In genomic region chr10:19833508-19833824, GRCh38 we compare ENCODE assay signal across 22 cellular contexts. TPM values are rescaled to one million over a fixed set of nuclear protein-coding genes. Genes with fewer than 3 reads are reported as not detected.
"Had no signal": no experiment of that assay in that cellular context is flagged by ENCODE, and none has a peak within 500 bp of the region (broad histone marks: within the 10 kb centered on the region; RNA-seq: fewer than 3 reads in every experiment).

No MANE protein-coding gene starts in this region.

- DNase-seq: activated B cell treated with CpG ODN at 0.5 μM for 24 hours; activated CD4-positive, alpha-beta T cell treated with anti-CD3 and anti-CD28 coated beads for 48 hours; activated CD8-positive, alpha-beta memory T cell treated with anti-CD3 and anti-CD28 coated beads, Interleukin-2, amount 50 U/mL, for 4 hours; activated CD8-positive, alpha-beta T cell treated with anti-CD3 and anti-CD28 coated beads for 36 hours; activated gamma-delta T cell; activated T-cell treated with anti-CD3 and anti-CD28 coated beads, Interleukin-2, amount 50 U/mL, for 48 hours; caudate nucleus; effector CD4-positive, alpha-beta T cell; heart left ventricle; posterior cingulate gyrus; retina; stimulated activated CD4-positive, alpha-beta T cell treated with anti-CD3 and anti-CD28 coated beads, Interleukin-4, amount 100 ng/mL, for 24 hours; stimulated activated naive CD4-positive, alpha-beta T cell; T-helper 2 cell had no signal

- H3K27ac ChIP-seq: neutrophil, tibial nerve had no signal

- H3K4me1 Mint-ChIP-seq: activated B cell treated with CpG ODN at 0.5 μM for 24 hours had no signal

- H3K4me3 ChIP-seq: lung, tibial nerve had no signal

- H3K4me3 Mint-ChIP-seq: activated B cell treated with CpG ODN at 0.5 μM for 24 hours; activated CD8-positive, alpha-beta T cell treated with anti-CD3 and anti-CD28 coated beads for 36 hours had no signal

- FAIRE-seq: colon, endothelial cell of umbilical vein, frontal cortex, TTC549 had no signal

- H3K27me3 ChIP-seq: heart left ventricle, neutrophil, tibial nerve had no signal

- ATAC-seq: activated CD8-positive, alpha-beta T cell treated with anti-CD3 and anti-CD28 coated beads for 36 hours; activated naive CD4-positive, alpha-beta T cell treated with anti-CD3 and anti-CD28 coated beads, Interleukin-2, amount 50 U/mL, for 72 hours; heart left ventricle had no signal

- H3K27me3 Mint-ChIP-seq: activated B cell treated with CpG ODN at 0.5 μM for 24 hours had no signal

- H3K9me3 ChIP-seq: heart left ventricle, neutrophil, tibial nerve had no signal

- H3K27ac Mint-ChIP-seq: activated B cell treated with CpG ODN at 0.5 μM for 24 hours; activated CD8-positive, alpha-beta T cell treated with anti-CD3 and anti-CD28 coated beads for 36 hours; activated naive CD4-positive, alpha-beta T cell treated with anti-CD3 and anti-CD28 coated beads, Interleukin-2, amount 50 U/mL, for 72 hours had no signal

- H3K36me3 ChIP-seq: heart left ventricle, neutrophil, tibial nerve had no signal

RNA-seq across cellular contexts. Expression of gene PLXDC2, which starts 17.2 kb away (rescaled TPM):
- total RNA-seq: activated CD8-positive, alpha-beta T cell treated with anti-CD3 and anti-CD28 coated beads for 36 hours; activated naive CD4-positive, alpha-beta T cell treated with anti-CD3 and anti-CD28 coated beads, Interleukin-2, amount 50 U/mL, for 72 hours had no signal
